1 cellular context compared by ENCODE assay signal in the genomic region with DNA sequence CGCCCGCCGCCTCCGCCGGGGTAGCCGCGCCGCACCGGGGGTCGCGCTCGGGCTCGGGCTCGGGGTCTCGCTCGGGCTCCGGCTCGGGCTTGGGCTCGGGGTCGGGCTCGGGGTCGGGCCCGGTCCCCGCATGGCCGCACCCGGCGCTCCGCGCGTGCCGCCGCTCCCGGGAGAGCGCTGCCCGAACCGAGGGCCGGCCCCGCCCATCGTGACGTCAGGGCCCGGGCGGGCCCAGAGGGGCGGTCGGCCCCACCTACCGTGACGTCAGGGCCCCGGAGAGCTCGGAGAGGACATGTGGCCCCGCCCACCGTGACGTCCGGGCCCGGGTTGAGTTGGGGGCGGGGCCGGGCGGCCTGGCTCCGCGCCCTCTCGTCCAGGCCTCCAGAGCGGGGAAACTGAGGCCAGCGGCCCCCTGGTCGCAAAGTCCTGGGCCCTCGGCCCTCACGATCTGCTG.
TF ChIP-seq lines count a peak whose summit lies in the region.

A gene with protein sequence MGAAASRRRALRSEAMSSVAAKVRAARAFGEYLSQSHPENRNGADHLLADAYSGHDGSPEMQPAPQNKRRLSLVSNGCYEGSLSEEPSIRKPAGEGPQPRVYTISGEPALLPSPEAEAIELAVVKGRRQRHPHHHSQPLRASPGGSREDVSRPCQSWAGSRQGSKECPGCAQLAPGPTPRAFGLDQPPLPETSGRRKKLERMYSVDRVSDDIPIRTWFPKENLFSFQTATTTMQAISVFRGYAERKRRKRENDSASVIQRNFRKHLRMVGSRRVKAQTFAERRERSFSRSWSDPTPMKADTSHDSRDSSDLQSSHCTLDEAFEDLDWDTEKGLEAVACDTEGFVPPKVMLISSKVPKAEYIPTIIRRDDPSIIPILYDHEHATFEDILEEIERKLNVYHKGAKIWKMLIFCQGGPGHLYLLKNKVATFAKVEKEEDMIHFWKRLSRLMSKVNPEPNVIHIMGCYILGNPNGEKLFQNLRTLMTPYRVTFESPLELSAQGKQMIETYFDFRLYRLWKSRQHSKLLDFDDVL (minus strand): TSS at position 188 of the 454 bp plus-strand sequence. CDS start 232 bp downstream, outside the sequence.

TF ChIP-seq in HepG2, 621 proteins besides CTCF, POLR2A, EP300 and RAD21 (continued from another document and continues in another):
- TF ChIP-seq, protein P1, sequence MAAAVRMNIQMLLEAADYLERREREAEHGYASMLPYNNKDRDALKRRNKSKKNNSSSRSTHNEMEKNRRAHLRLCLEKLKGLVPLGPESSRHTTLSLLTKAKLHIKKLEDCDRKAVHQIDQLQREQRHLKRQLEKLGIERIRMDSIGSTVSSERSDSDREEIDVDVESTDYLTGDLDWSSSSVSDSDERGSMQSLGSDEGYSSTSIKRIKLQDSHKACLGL (CRISPR knock-in tag; IDR thresholded peaks at IDR 0.05) = no peak
- TF ChIP-seq HES4 (CRISPR knock-in tag; IDR thresholded peaks at IDR 0.05; ENCODE audit: borderline replicate concordance) (no peak), ZNF235 (CRISPR knock-in tag; IDR thresholded peaks at IDR 0.05; ENCODE audit: borderline replicate concordance) (no peak), SPEN (CRISPR knock-in tag; IDR thresholded peaks at IDR 0.05; ENCODE audit: low read depth) (0 out of 2 replicates have a peak, but pooled peaks have one; percentile 33), ZNF614 (CRISPR knock-in tag; IDR thresholded peaks at IDR 0.05; ENCODE audit: borderline replicate concordance) (no peak), RNF2 (conservative IDR thresholded peaks at IDR 0.05; ENCODE audit: low read depth) (0 out of 2 replicates have a peak, but pooled peaks have one; percentile 26), MED1 (CRISPR knock-in tag; IDR thresholded peaks at IDR 0.05) (peak; percentile 67), KAT8 (CRISPR knock-in tag; IDR thresholded peaks at IDR 0.05) (peak; percentile 48; the same call in 1 of the 2 replicates), MIER3 (CRISPR knock-in tag; IDR thresholded peaks at IDR 0.05; ENCODE audit: borderline replicate concordance) (no peak), POLR2G (IDR thresholded peaks at IDR 0.05; ENCODE audit: low read depth, low read length) (peak; percentile 73), HMGA1 (CRISPR knock-in tag; conservative IDR thresholded peaks at IDR 0.05) (no peak), YEATS4 (CRISPR knock-in tag; IDR thresholded peaks at IDR 0.05; ENCODE audit: borderline replicate concordance) (peak; percentile 53), BHLHE40 (IDR thresholded peaks at IDR 0.05; ENCODE audit: low read length) (peak; percentile 47; the same call in 1 of the 2 replicates), NFYC (CRISPR knock-in tag; IDR thresholded peaks at IDR 0.05) (peak; percentile 54), ZFY (CRISPR knock-in tag; IDR thresholded peaks at IDR 0.05) (peak; percentile 63), ZNF256 (CRISPR knock-in tag; conservative IDR thresholded peaks at IDR 0.05) (0 out of 2 replicates have a peak, but pooled peaks have one; percentile 68), SP1 (IDR thresholded peaks at IDR 0.05) (no peak), SP1 (CRISPR knock-in tag; IDR thresholded peaks at IDR 0.05) (peak; percentile 93), MXD4 (CRISPR knock-in tag; IDR thresholded peaks at IDR 0.05) (0 out of 2 replicates have a peak, but pooled peaks have one; percentile 11), ZNF431 (CRISPR knock-in tag; IDR thresholded peaks at IDR 0.05; ENCODE audit: borderline replicate concordance, low read depth) (peak; percentile 53; the same call in 1 of the 2 replicates), TAF1 (CRISPR knock-in tag; IDR thresholded peaks at IDR 0.05) (0 out of 2 replicates have a peak, but pooled peaks have one; percentile 38), SP5 (CRISPR knock-in tag; IDR thresholded peaks at IDR 0.05; ENCODE audit: borderline replicate concordance, low read depth) (peak; percentile 34; the same call in 1 of the 2 replicates), YY1 (IDR thresholded peaks at IDR 0.05; ENCODE audit: insufficient read depth, insufficient replicate concordance, low read depth, low read length) (peak; percentile 56), SAP130 (CRISPR knock-in tag; IDR thresholded peaks at IDR 0.05; ENCODE audit: low read depth) (peak; percentile 62), YEATS2 (CRISPR knock-in tag; IDR thresholded peaks at IDR 0.05; ENCODE audit: borderline replicate concordance) (0 out of 2 replicates have a peak, but pooled peaks have one; percentile 24), ZFP37 (CRISPR knock-in tag; IDR thresholded peaks at IDR 0.05; ENCODE audit: borderline replicate concordance) (0 out of 2 replicates have a peak, but pooled peaks have one; percentile 8), TCF12 (IDR thresholded peaks at IDR 0.05) (no peak), TCF12 (CRISPR knock-in tag; IDR thresholded peaks at IDR 0.05) (no peak), ZNF746 (CRISPR knock-in tag; IDR thresholded peaks at IDR 0.05) (peak; percentile 47; the same call in 1 of the 2 replicates), ZNF703 (CRISPR knock-in tag; IDR thresholded peaks at IDR 0.05; ENCODE audit: borderline replicate concordance) (0 out of 2 replicates have a peak, but pooled peaks have one; percentile 14), PHF20 (CRISPR knock-in tag; IDR thresholded peaks at IDR 0.05) (peak; percentile 32; the same call in 1 of the 2 replicates), FOSL1 (CRISPR knock-in tag; IDR thresholded peaks at IDR 0.05; ENCODE audit: borderline replicate concordance) (no peak), GABPA (IDR thresholded peaks at IDR 0.05; ENCODE audit: low read depth, low read length) (no peak), GABPA (CRISPR knock-in tag; IDR thresholded peaks at IDR 0.05; ENCODE audit: low read depth) (no peak)
- TF ChIP-seq, protein P2, sequence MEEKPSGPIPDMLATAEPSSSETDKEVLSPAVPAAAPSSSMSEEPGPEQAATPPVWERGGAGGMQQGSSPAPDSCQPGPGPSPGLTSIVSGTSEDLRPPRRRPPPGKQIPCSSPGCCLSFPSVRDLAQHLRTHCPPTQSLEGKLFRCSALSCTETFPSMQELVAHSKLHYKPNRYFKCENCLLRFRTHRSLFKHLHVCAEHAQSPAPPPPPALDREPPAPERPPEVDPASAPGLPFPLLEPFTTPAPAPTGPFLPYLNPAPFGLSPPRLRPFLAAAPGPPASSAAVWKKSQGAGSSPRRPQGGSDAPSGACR (CRISPR knock-in tag; IDR thresholded peaks at IDR 0.05) = no peak
- TF ChIP-seq, protein P3, sequence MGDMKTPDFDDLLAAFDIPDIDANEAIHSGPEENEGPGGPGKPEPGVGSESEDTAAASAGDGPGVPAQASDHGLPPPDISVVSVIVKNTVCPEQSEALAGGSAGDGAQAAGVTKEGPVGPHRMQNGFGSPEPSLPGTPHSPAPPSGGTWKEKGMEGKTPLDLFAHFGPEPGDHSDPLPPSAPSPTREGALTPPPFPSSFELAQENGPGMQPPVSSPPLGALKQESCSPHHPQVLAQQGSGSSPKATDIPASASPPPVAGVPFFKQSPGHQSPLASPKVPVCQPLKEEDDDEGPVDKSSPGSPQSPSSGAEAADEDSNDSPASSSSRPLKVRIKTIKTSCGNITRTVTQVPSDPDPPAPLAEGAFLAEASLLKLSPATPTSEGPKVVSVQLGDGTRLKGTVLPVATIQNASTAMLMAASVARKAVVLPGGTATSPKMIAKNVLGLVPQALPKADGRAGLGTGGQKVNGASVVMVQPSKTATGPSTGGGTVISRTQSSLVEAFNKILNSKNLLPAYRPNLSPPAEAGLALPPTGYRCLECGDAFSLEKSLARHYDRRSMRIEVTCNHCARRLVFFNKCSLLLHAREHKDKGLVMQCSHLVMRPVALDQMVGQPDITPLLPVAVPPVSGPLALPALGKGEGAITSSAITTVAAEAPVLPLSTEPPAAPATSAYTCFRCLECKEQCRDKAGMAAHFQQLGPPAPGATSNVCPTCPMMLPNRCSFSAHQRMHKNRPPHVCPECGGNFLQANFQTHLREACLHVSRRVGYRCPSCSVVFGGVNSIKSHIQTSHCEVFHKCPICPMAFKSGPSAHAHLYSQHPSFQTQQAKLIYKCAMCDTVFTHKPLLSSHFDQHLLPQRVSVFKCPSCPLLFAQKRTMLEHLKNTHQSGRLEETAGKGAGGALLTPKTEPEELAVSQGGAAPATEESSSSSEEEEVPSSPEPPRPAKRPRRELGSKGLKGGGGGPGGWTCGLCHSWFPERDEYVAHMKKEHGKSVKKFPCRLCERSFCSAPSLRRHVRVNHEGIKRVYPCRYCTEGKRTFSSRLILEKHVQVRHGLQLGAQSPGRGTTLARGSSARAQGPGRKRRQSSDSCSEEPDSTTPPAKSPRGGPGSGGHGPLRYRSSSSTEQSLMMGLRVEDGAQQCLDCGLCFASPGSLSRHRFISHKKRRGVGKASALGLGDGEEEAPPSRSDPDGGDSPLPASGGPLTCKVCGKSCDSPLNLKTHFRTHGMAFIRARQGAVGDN (CRISPR knock-in tag; IDR thresholded peaks at IDR 0.05) = peak; percentile 81
- TF ChIP-seq, protein P4, sequence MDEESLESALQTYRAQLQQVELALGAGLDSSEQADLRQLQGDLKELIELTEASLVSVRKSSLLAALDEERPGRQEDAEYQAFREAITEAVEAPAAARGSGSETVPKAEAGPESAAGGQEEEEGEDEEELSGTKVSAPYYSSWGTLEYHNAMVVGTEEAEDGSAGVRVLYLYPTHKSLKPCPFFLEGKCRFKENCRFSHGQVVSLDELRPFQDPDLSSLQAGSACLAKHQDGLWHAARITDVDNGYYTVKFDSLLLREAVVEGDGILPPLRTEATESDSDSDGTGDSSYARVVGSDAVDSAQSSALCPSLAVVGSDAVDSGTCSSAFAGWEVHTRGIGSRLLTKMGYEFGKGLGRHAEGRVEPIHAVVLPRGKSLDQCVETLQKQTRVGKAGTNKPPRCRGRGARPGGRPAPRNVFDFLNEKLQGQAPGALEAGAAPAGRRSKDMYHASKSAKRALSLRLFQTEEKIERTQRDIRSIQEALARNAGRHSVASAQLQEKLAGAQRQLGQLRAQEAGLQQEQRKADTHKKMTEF (CRISPR knock-in tag; IDR thresholded peaks at IDR 0.05) = peak; percentile 29
- TF ChIP-seq, protein P5, sequence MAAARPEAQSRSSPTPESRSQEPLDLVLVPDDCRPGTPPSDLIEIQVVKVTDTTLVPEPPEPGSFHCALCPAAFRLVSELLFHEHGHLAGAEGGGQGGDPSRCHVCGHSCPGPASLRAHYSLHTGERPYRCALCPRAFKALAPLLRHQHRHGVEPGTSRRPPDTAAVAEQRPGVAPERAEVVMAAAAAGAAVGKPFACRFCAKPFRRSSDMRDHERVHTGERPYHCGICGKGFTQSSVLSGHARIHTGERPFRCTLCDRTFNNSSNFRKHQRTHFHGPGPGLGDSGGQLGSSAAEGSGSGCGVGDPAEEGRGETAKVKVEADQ (CRISPR knock-in tag; IDR thresholded peaks at IDR 0.05; ENCODE audit: borderline replicate concordance) = peak; percentile 65; the same call in 1 of the 2 replicates
- TF ChIP-seq, protein P6, sequence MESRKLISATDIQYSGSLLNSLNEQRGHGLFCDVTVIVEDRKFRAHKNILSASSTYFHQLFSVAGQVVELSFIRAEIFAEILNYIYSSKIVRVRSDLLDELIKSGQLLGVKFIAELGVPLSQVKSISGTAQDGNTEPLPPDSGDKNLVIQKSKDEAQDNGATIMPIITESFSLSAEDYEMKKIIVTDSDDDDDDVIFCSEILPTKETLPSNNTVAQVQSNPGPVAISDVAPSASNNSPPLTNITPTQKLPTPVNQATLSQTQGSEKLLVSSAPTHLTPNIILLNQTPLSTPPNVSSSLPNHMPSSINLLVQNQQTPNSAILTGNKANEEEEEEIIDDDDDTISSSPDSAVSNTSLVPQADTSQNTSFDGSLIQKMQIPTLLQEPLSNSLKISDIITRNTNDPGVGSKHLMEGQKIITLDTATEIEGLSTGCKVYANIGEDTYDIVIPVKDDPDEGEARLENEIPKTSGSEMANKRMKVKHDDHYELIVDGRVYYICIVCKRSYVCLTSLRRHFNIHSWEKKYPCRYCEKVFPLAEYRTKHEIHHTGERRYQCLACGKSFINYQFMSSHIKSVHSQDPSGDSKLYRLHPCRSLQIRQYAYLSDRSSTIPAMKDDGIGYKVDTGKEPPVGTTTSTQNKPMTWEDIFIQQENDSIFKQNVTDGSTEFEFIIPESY (CRISPR knock-in tag; IDR thresholded peaks at IDR 0.05) = no peak
- TF ChIP-seq, protein P7, sequence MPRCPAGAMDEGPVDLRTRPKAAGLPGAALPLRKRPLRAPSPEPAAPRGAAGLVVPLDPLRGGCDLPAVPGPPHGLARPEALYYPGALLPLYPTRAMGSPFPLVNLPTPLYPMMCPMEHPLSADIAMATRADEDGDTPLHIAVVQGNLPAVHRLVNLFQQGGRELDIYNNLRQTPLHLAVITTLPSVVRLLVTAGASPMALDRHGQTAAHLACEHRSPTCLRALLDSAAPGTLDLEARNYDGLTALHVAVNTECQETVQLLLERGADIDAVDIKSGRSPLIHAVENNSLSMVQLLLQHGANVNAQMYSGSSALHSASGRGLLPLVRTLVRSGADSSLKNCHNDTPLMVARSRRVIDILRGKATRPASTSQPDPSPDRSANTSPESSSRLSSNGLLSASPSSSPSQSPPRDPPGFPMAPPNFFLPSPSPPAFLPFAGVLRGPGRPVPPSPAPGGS (CRISPR knock-in tag; IDR thresholded peaks at IDR 0.05) = no peak; the same call in 1 of the 2 replicates
- TF ChIP-seq, protein P8, sequence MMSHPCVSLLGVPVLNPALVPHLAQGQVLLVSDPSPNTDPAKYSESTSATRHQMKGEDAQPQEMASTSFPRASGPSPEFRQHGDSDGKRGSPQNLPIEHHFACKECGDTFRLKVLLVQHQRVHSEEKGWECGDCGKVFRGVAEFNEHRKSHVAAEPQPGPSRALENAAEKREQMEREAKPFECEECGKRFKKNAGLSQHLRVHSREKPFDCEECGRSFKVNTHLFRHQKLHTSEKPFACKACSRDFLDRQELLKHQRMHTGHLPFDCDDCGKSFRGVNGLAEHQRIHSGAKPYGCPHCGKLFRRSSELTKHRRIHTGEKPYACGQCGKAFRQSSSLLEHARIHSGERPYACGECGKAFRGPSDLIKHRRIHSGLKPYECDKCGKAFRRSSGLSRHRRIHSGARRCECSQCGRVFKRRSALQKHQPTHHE (CRISPR knock-in tag; IDR thresholded peaks at IDR 0.05; ENCODE audit: borderline replicate concordance) = peak; percentile 58; the same call in 1 of the 2 replicates
